In genomic region chr1:157156058-157156541, GRCh38 we compare ENCODE assay signal across 8 cellular contexts. TPM values are rescaled to one million over a fixed set of nuclear protein-coding genes. Genes with fewer than 3 reads are reported as not detected.
DNase-seq lines count a peak whose midpoint lies in the region; ATAC-seq and TF ChIP-seq lines count a peak whose summit lies in the region.

No MANE protein-coding gene starts in this region.

- ATAC-seq in heart left ventricle (peak; percentile 43 to 83 (median 72)), GM18868 (IDR thresholded peaks at IDR 0.05; ENCODE audit: unreplicated experiment) (no peak)

- H3K4me2 ChIP-seq in MM.1S (ENCODE audit: low read depth, low read length) = peak overlapping the region; percentile 69

- peak overlapping the region; percentile 46 for H3K4me3 Mint-ChIP-seq in activated naive CD8-positive, alpha-beta T cell

- no peaks in the 10 kb centered on the region for H3K9me2 ChIP-seq in MM.1S (replicated peaks; ENCODE audit: insufficient read depth, low read length)

- H3K9me3 Mint-ChIP-seq in activated naive CD8-positive, alpha-beta T cell (ENCODE audit: low read depth) = no peaks in the 10 kb centered on the region

- H3K36me3 Mint-ChIP-seq in activated naive CD8-positive, alpha-beta T cell = no peaks in the 10 kb centered on the region

- H3F3A ChIP-seq in MM.1S (ENCODE audit: insufficient read depth, low read length) = no peaks in the 10 kb centered on the region

- no peaks in the 10 kb centered on the region for H3K79me2 ChIP-seq in MM.1S (ENCODE audit: low read length)

- TF ChIP-seq POLR2A in heart left ventricle (IDR thresholded peaks at IDR 0.05) = no peak

- H2AFZ ChIP-seq in MM.1S (ENCODE audit: low read length) = peak overlapping the region; percentile 61; the same call in 1 of the 2 replicates

- H3K27me3 Mint-ChIP-seq in activated naive CD8-positive, alpha-beta T cell = peaks cover 5% of the 10 kb centered on the region

- peaks cover 21% of the 10 kb centered on the region for H3K4me1 Mint-ChIP-seq in activated naive CD8-positive, alpha-beta T cell (ENCODE audit: low read depth)

- no peaks in the 10 kb centered on the region for H4K20me1 ChIP-seq in MM.1S (ENCODE audit: insufficient read depth, low read length)

- intact Hi-C loops in heart left ventricle (cut with DNase I) = loop anchor here (1.0 to 2.0 kb wide), 2 partner anchors 19 to 66 kb away; no protein-coding TSS in a partner anchor

- DNase-seq in MM.1S (peak; percentile 76), T follicular helper cell (ENCODE audit: low read depth) (peak; percentile 64), heart left ventricle (peak; percentile 70 to 87 (median 73)), retina (peak; percentile 93), GM19238 (ENCODE audit: insufficient read length, low spot score) (no peak)

- no peaks in the 10 kb centered on the region for H3K27me3 ChIP-seq in MM.1S (replicated peaks; ENCODE audit: insufficient read depth, low read length)
- peaks cover 0 to 4% (median 0%) of the 10 kb centered on the region in 9 donors for H3K27me3 ChIP-seq in heart left ventricle

- H3K9me3 ChIP-seq in MM.1S (replicated peaks; ENCODE audit: insufficient read depth, low read length) (no peaks in the 10 kb centered on the region), heart left ventricle (no peaks in the 10 kb centered on the region)

- TF ChIP-seq CTCF in GM12873 (IDR thresholded peaks at IDR 0.05; ENCODE audit: insufficient read depth, low read depth, low read length, missing control alignments) (peak; percentile 93), MM.1S (IDR thresholded peaks at IDR 0.05; ENCODE audit: low read length) (peak; percentile 100), heart left ventricle (IDR thresholded peaks at IDR 0.05) (peak; percentile 91 to 99 (median 98))

- WGBS in heart left ventricle, 4 donors = 2 to 5% (median 3%) methylated on average over 7 to 14 of the region's 14 CpGs

- no peak overlapping the region for H3K27ac Mint-ChIP-seq in activated naive CD8-positive, alpha-beta T cell

- H3K36me3 ChIP-seq in MM.1S (replicated peaks; ENCODE audit: insufficient read depth, low read length) = no peaks in the 10 kb centered on the region
- no peaks in the 10 kb centered on the region for H3K36me3 ChIP-seq in heart left ventricle

- peaks cover 11% of the 10 kb centered on the region for H3K4me1 ChIP-seq in MM.1S (ENCODE audit: low read length)
- peaks cover 10 to 31% (median 22%) of the 10 kb centered on the region in 12 donors for H3K4me1 ChIP-seq in heart left ventricle

- H3K9ac ChIP-seq in MM.1S (ENCODE audit: low read length) = no peak overlapping the region

- H3K27ac ChIP-seq in MM.1S (ENCODE audit: low read length) = no peak overlapping the region
- peak overlapping the region in 2 of 12 donors; percentile 23 to 38 for H3K27ac ChIP-seq in heart left ventricle

- H3K4me3 ChIP-seq in MM.1S (ENCODE audit: low read length) (peak overlapping the region; percentile 48; the same call in 1 of the 2 replicates), heart left ventricle (peak overlapping the region in 7 of 12 donors; percentile 8 to 34 (median 15))

RNA-seq across cellular contexts. Expression of gene ETV3, which starts 17.9 kb away (rescaled TPM):
- total RNA-seq in heart left ventricle = 10 to 100 TPM in 8 of 9 donors, 1 to 10 TPM in 1; 9.4 to 24.3 (median 16.5) TPM
- polyA plus RNA-seq in heart left ventricle = 1 to 10 TPM; 4.5 to 9.9 TPM

RNA-seq across cellular contexts. Expression of gene ETV3L, which starts 56.5 kb away (rescaled TPM):
- total RNA-seq in heart left ventricle = not detected
- not detected for polyA plus RNA-seq in heart left ventricle
